8 cellular contexts compared by ENCODE assay signal in the genomic region with DNA sequence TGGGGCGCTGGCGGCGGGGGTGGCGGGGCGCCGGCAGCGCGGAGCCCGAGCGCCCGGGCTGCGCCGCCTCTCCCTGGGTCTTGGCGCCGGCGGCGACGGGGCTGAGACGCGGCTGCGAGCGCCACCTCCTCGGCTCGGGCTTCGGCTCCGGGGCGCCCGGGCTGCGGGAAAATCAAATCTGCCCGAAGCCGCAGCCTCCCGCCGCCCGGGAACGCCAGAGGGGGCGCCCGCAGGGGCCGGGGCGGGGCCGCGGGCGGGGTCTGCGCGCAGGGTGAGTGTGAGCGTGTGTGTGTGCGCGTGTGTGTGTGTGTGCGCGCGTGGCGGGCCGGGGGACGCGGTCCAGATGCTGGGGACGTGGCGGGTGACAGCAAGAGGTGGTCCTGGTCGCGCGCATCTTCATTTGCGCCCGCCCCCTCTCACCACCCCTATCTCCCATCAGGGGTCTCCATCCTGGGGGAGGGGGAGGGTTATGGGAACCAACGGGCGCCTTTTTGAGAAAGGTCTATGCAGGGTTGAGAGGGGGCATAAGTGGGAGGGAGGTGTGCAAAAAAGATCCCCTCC. TPM values are rescaled to one million over a fixed set of nuclear protein-coding genes. Genes with fewer than 3 reads are reported as not detected.
DNase-seq lines count a peak whose midpoint lies in the region; ATAC-seq and TF ChIP-seq lines count a peak whose summit lies in the region.

No MANE protein-coding gene starts in this region.

- H3K27me3 ChIP-seq in BE2C (peaks cover 5% of the 10 kb centered on the region), HUES48 (ENCODE audit: control insufficient read depth, insufficient read depth, low read length) (peaks cover 64% of the 10 kb centered on the region), stomach smooth muscle (ENCODE audit: control insufficient read depth in 1 of 2, insufficient read depth in 2 of 2, low read length in 2 of 2) (peaks cover 3 to 14% of the 10 kb centered on the region in 2 donors)
- peaks cover 15% of the 10 kb centered on the region for H3K27me3 ChIP-seq in effector memory CD4-positive, alpha-beta T cell (replicated peaks; ENCODE audit: control insufficient read depth, insufficient read depth, low read length, poor library complexity, severe bottlenecking)

- ATAC-seq in mucosa of descending colon (peak; percentile 59), HG03342 (IDR thresholded peaks at IDR 0.05; ENCODE audit: unreplicated experiment) (no peak)

- H3K36me3 Mint-ChIP-seq in activated CD4-positive, alpha-beta T cell treated with anti-CD3 and anti-CD28 coated beads, Interleukin-2, amount 10 ng/mL, durations not matched to agents 24 days and 14 days (ENCODE audit: low read depth): no peaks in the 10 kb centered on the region

- H3K9me3 Mint-ChIP-seq in activated CD4-positive, alpha-beta T cell treated with anti-CD3 and anti-CD28 coated beads, Interleukin-2, amount 10 ng/mL, durations not matched to agents 24 days and 14 days: no peaks in the 10 kb centered on the region

- no peaks in the 10 kb centered on the region for H3K9me3 ChIP-seq in BE2C
- H3K9me3 ChIP-seq in HUES48 (ENCODE audit: control insufficient read depth, insufficient read depth, low read length): no peaks in the 10 kb centered on the region
- no peaks in the 10 kb centered on the region for H3K9me3 ChIP-seq in effector memory CD4-positive, alpha-beta T cell (ENCODE audit: control insufficient read depth, low read length)
- no peaks in the 10 kb centered on the region for H3K9me3 ChIP-seq in mucosa of descending colon
- H3K9me3 ChIP-seq in stomach smooth muscle (ENCODE audit: control insufficient read depth in 2 of 2, low read length in 2 of 2): no peaks in the 10 kb centered on the region

- peaks cover 7% of the 10 kb centered on the region for H3K4me1 Mint-ChIP-seq in activated CD4-positive, alpha-beta T cell treated with anti-CD3 and anti-CD28 coated beads, Interleukin-2, amount 10 ng/mL, durations not matched to agents 24 days and 14 days

- intact Hi-C loops in activated CD4-positive, alpha-beta T cell treated with anti-CD3 and anti-CD28 coated beads, Interleukin-2, amount 10 ng/mL, durations not matched to agents 24 days and 14 days (cut with micrococcal nuclease): no loop called here
- intact Hi-C loops in mucosa of descending colon (cut with DNase I, micrococcal nuclease): no loop called here

- TF ChIP-seq CTCF in BE2C (IDR thresholded peaks at IDR 0.05; ENCODE audit: low read depth, low read length) (peak; percentile 4; the same call in 1 of the 2 replicates), mucosa of descending colon (IDR thresholded peaks at IDR 0.05) (no peak)

- H3K9ac ChIP-seq in HUES48 (ENCODE audit: low read depth, low read length) (no peak overlapping the region), stomach smooth muscle (ENCODE audit: low read length in 2 of 2) (no peak overlapping the region)

- H3K27ac ChIP-seq in HUES48 (ENCODE audit: low read depth, low read length) (no peak overlapping the region), stomach smooth muscle (ENCODE audit: low read length) (no peak overlapping the region)
- H3K27ac ChIP-seq in effector memory CD4-positive, alpha-beta T cell (ENCODE audit: insufficient read depth, low read length, poor library complexity, severe bottlenecking): no peak overlapping the region

- no peak overlapping the region for H3K27ac Mint-ChIP-seq in activated CD4-positive, alpha-beta T cell treated with anti-CD3 and anti-CD28 coated beads, Interleukin-2, amount 10 ng/mL, durations not matched to agents 24 days and 14 days

- H3K4me1 ChIP-seq in BE2C (peaks cover 8% of the 10 kb centered on the region; the same call in 1 of the 2 replicates), HUES48 (ENCODE audit: control insufficient read depth, insufficient read depth, low read length) (peaks cover 3% of the 10 kb centered on the region; the same call in 1 of the 2 replicates), mucosa of descending colon (ENCODE audit: low read depth) (peaks cover 11% of the 10 kb centered on the region), stomach smooth muscle (ENCODE audit: control insufficient read depth, insufficient read depth, low read length) (peaks cover 23% of the 10 kb centered on the region)
- H3K4me1 ChIP-seq in effector memory CD4-positive, alpha-beta T cell (ENCODE audit: control insufficient read depth, insufficient read depth, low read length, poor library complexity, severe bottlenecking): peaks cover 17% of the 10 kb centered on the region

- H3K4me3 Mint-ChIP-seq in activated CD4-positive, alpha-beta T cell treated with anti-CD3 and anti-CD28 coated beads, Interleukin-2, amount 10 ng/mL, durations not matched to agents 24 days and 14 days: peak overlapping the region; percentile 77

- H3K4me3 ChIP-seq in BE2C (ENCODE audit: low read depth, low read length): peak overlapping the region; percentile 44
- peak overlapping the region; percentile 68 for H3K4me3 ChIP-seq in HUES48 (ENCODE audit: low read depth, low read length)
- H3K4me3 ChIP-seq in effector memory CD4-positive, alpha-beta T cell (ENCODE audit: insufficient read depth, low read depth, low read length, poor library complexity, severe bottlenecking): peak overlapping the region; percentile 53
- no peak overlapping the region for H3K4me3 ChIP-seq in mucosa of descending colon
- H3K4me3 ChIP-seq in stomach smooth muscle (ENCODE audit: low read length in 2 of 2): peak overlapping the region; percentile 54 to 66

- H3K27me3 Mint-ChIP-seq in activated CD4-positive, alpha-beta T cell treated with anti-CD3 and anti-CD28 coated beads, Interleukin-2, amount 10 ng/mL, durations not matched to agents 24 days and 14 days: peaks cover 33% of the 10 kb centered on the region

- DNase-seq in BE2C: peak; percentile 68
- peak; percentile 87 for DNase-seq in activated CD4-positive, alpha-beta T cell treated with anti-CD3 and anti-CD28 coated beads, Interleukin-2, amount 10 ng/mL, durations not matched to agents 24 days and 14 days
- peak in 2 of 3 donors; percentile 7 to 11 for DNase-seq in effector memory CD4-positive, alpha-beta T cell
- DNase-seq in mucosa of descending colon: peak in 1 of 3 donors; percentile 49
- DNase-seq in SKM-1 treated with dmso at 0.1 percent for 144 hours (lab: John Stamatoyannopoulos, UW; ENCODE audit: unreplicated experiment): no peak

- H3K36me3 ChIP-seq in BE2C (no peaks in the 10 kb centered on the region), HUES48 (ENCODE audit: control insufficient read depth, insufficient read depth, low read length) (no peaks in the 10 kb centered on the region), mucosa of descending colon (ENCODE audit: low read depth) (no peaks in the 10 kb centered on the region), stomach smooth muscle (ENCODE audit: control insufficient read depth in 2 of 2, insufficient read depth in 2 of 2, low read length in 2 of 2) (no peaks in the 10 kb centered on the region)
- H3K36me3 ChIP-seq in effector memory CD4-positive, alpha-beta T cell (ENCODE audit: control insufficient read depth, insufficient read depth, low read length): no peaks in the 10 kb centered on the region

RNA-seq across cellular contexts. Expression of gene CPNE5, which starts 0.7 kb away (rescaled TPM):
- polyA plus RNA-seq in BE2C (2012; ENCODE audit: insufficient read depth, insufficient read length, low read depth): not detected
- total RNA-seq in activated CD4-positive, alpha-beta T cell treated with anti-CD3 and anti-CD28 coated beads, Interleukin-2, amount 10 ng/mL, durations not matched to agents 24 days and 14 days: 0.31 and 0.65 TPM in 2 replicates
- 10 to 100 TPM in 1 of 3 donors, 1 to 10 TPM in 2; 4.7 to 15.2 (median 6.1) TPM for total RNA-seq in mucosa of descending colon

RNA-seq across cellular contexts. Expression of gene PPIL1, which starts 34.7 kb away (rescaled TPM):
- polyA plus RNA-seq in BE2C (2012; ENCODE audit: insufficient read depth, insufficient read length, low read depth): 69.1 TPM
- total RNA-seq in activated CD4-positive, alpha-beta T cell treated with anti-CD3 and anti-CD28 coated beads, Interleukin-2, amount 10 ng/mL, durations not matched to agents 24 days and 14 days: 65.0 and 65.1 TPM in 2 replicates
- 10 to 100 TPM in 2 of 3 donors, 1 to 10 TPM in 1; 7.2 to 14.2 (median 10.5) TPM for total RNA-seq in mucosa of descending colon

RNA-seq across cellular contexts. Expression of gene C6orf89, which starts 45.9 kb away (rescaled TPM):
- polyA plus RNA-seq in BE2C (2012; ENCODE audit: insufficient read depth, insufficient read length, low read depth): 30.3 TPM
- 25.9 and 27.4 TPM in 2 replicates for total RNA-seq in activated CD4-positive, alpha-beta T cell treated with anti-CD3 and anti-CD28 coated beads, Interleukin-2, amount 10 ng/mL, durations not matched to agents 24 days and 14 days
- 10 to 100 TPM; 53.9 to 66.6 (median 56.0) TPM for total RNA-seq in mucosa of descending colon
